14 cellular contexts compared by ENCODE assay signal in genomic region chr11:72144807-72145565, GRCh38. TPM values are rescaled to one million over a fixed set of nuclear protein-coding genes. Genes with fewer than 3 reads are reported as not detected.
DNase-seq lines count a peak whose midpoint lies in the region; ATAC-seq and TF ChIP-seq lines count a peak whose summit lies in the region.
"Had no signal": no experiment of that assay in that cellular context is flagged by ENCODE, and none has a peak within 500 bp of the region (broad histone marks: within the 10 kb centered on the region; RNA-seq: fewer than 3 reads in every experiment).

No MANE protein-coding gene starts in this region.

- no peaks in the 10 kb centered on the region for H4K20me1 ChIP-seq in mammary epithelial cell (ENCODE audit: insufficient read depth, low read length)

- H3K36me3 ChIP-seq in mammary epithelial cell (ENCODE audit: insufficient read depth, low read length): no peaks in the 10 kb centered on the region
- no peaks in the 10 kb centered on the region for H3K36me3 ChIP-seq in heart right ventricle
- H3K36me3 ChIP-seq: pancreas, upper lobe of left lung had no signal

- intact Hi-C loops in mammary epithelial cell (cut with micrococcal nuclease) (loop anchor here (1.0 kb wide), 5 partner anchors 33 to 120 kb away; partner anchors contain the start of genes ANAPC15 and LAMTOR1), heart right ventricle (cut with DNase I) (loop anchor here in 8 of 10 donors (1.0 to 5.0 kb wide), 8 partner anchors 53 to 632 kb away; partner anchors contain the start of gene CLPB (in 1 of the 8))

- ATAC-seq in heart right ventricle: no peak
- no peak for ATAC-seq in HG03521 (IDR thresholded peaks at IDR 0.05; ENCODE audit: unreplicated experiment)

- H2AFZ ChIP-seq in mammary epithelial cell (ENCODE audit: low read depth, low read length): no peak overlapping the region

- dilution Hi-C loops in mammary epithelial cell (cut with HindIII; ENCODE audit: low sequenced_read_pairs): no loop called here

- peak overlapping the region; percentile 75 for H3K27ac ChIP-seq in mammary epithelial cell (ENCODE audit: insufficient read depth, low read depth, low read length)
- H3K27ac ChIP-seq in heart right ventricle: no peak overlapping the region
- H3K27ac ChIP-seq: pancreas, upper lobe of left lung had no signal

- peaks cover 3% of the 10 kb centered on the region for H3K9me3 ChIP-seq in mammary epithelial cell (replicated peaks; ENCODE audit: insufficient read depth, low read length)
- no peaks in the 10 kb centered on the region for H3K9me3 ChIP-seq in heart right ventricle
- H3K9me3 ChIP-seq: pancreas, upper lobe of left lung had no signal

- no TSS peak for BruUV-seq in mammary epithelial cell (replicated peaks; lab: Mats Ljungman, UMichigan)

- no peaks in the 10 kb centered on the region for H3K79me2 ChIP-seq in mammary epithelial cell (ENCODE audit: insufficient read depth, low read length)

- no peak overlapping the region for H3K4me2 ChIP-seq in mammary epithelial cell (ENCODE audit: insufficient read depth, low read depth, low read length)

- 11% methylated on average over 4 of the region's 4 CpGs for WGBS in mammary epithelial cell (ENCODE audit: low coverage, missing lambda C conversion rate)
- WGBS in heart right ventricle, 2 donors: 82 to 86% methylated on average over 4 of the region's 4 CpGs

- H3K9ac ChIP-seq in mammary epithelial cell (ENCODE audit: insufficient read depth, low read length): no peak overlapping the region

- CTCF ChIA-PET in mammary epithelial cell (lab: Charles Lee; ENCODE audit: low non-redundant PET): interaction anchor here (0.6 to 0.8 kb wide), 5 partner anchors 9 to 290 kb away, joined by 3 to 5 read pairs (median 4); partner anchors contain the start of genes CLPB and LAMTOR1

- H3K4me3 ChIP-seq in AG09309 (ENCODE audit: control insufficient read depth, low read depth, low read length): no peak overlapping the region
- no peak overlapping the region for H3K4me3 ChIP-seq in mammary epithelial cell (replicated peaks in 1 of 3; ENCODE audit: insufficient read depth in 1 of 3, low read depth in 2 of 3, low read length in 3 of 3)
- no peak overlapping the region for H3K4me3 ChIP-seq in heart right ventricle
- H3K4me3 ChIP-seq: pancreas, upper lobe of left lung had no signal

- peaks cover 49% of the 10 kb centered on the region for H3K4me1 ChIP-seq in mammary epithelial cell (ENCODE audit: insufficient read depth, low read length)
- H3K4me1 ChIP-seq in heart right ventricle: peaks cover 0 to 11% (median 0%) of the 10 kb centered on the region in 9 donors
- H3K4me1 ChIP-seq: pancreas, upper lobe of left lung had no signal

- DNase-seq in AG09309 (ENCODE audit: low read depth) (peak; percentile 70), LoVo (ENCODE audit: low spot score) (peak; percentile 29), mammary epithelial cell (peak; percentile 88), kidney tubule cell (ENCODE audit: low spot score) (peak; percentile 97), heart right ventricle (no peak), OCI-M1 (lab: John Stamatoyannopoulos, UW) (no peak), hypothalamus (lab: John Stamatoyannopoulos, UW) (no peak)
- DNase-seq: activated T-cell treated with anti-CD3 and anti-CD28 coated beads, Interleukin-2, amount 50 U/mL, for 72 hours; NCI-H2171; pancreas; T-cell; upper lobe of left lung had no signal

- no peaks in the 10 kb centered on the region for H3K27me3 ChIP-seq in mammary epithelial cell (ENCODE audit: insufficient read depth, low read length)
- peaks cover 0 to 5% (median 0%) of the 10 kb centered on the region in 7 donors for H3K27me3 ChIP-seq in heart right ventricle
- H3K27me3 ChIP-seq: pancreas, upper lobe of left lung had no signal

- no peak for TF ChIP-seq CTCF in AG09309 (IDR thresholded peaks at IDR 0.05; ENCODE audit: control insufficient read depth, insufficient read depth, low read depth, low read length, missing control alignments)
- TF ChIP-seq CTCF in mammary epithelial cell (conservative IDR thresholded peaks at IDR 0.05 in 1 of 2, IDR thresholded peaks at IDR 0.05 in 1 of 2; ENCODE audit: extremely low read depth in 1 of 2, insufficient read depth in 1 of 2, low read depth in 1 of 2, low read length in 2 of 2): no peak
- no peak for TF ChIP-seq CTCF in heart right ventricle (IDR thresholded peaks at IDR 0.05)

- in situ Hi-C loops in mammary epithelial cell (cut with MboI; ENCODE audit: low sequenced_read_pairs in 2 of 2): no loop called here

RNA-seq across cellular contexts. Expression of gene FOLR3, which starts 9.5 kb away (rescaled TPM):
- 10 to 100 TPM; 12.3 to 39.0 TPM for total RNA-seq in mammary epithelial cell
- polyA plus RNA-seq in mammary epithelial cell: 4.6 TPM
- polyA minus RNA-seq in mammary epithelial cell: not detected
- 1 to 10 TPM in 1 of 10 donors, under 1 TPM in 2, not detected in 7; 0.59 to 1.1 (median 0.67) TPM for total RNA-seq in heart right ventricle
- polyA plus RNA-seq in heart right ventricle: under 1 TPM in 1 of 2 donors, not detected in 1; 0.23 TPM
- total RNA-seq: activated T-cell treated with anti-CD3 and anti-CD28 coated beads, Interleukin-2, amount 50 U/mL, for 72 hours; T-cell had no signal
- polyA plus RNA-seq: pancreas had no signal

RNA-seq across cellular contexts. Expression of gene ANAPC15, which starts 32.5 kb away (rescaled TPM):
- total RNA-seq in mammary epithelial cell (10 to 100 TPM; 21.7 to 64.8 TPM), heart right ventricle (10 to 100 TPM; 31.8 to 58.3 (median 46.8) TPM)
- polyA plus RNA-seq in mammary epithelial cell (92.2 TPM), heart right ventricle (100 to 1,000 TPM in 1 of 2 donors, 10 to 100 TPM in 1; 43.8 to 104 TPM)
- 17.7 TPM for polyA minus RNA-seq in mammary epithelial cell

RNA-seq across cellular contexts. Expression of gene TOMT, which starts 39.3 kb away (rescaled TPM):
- total RNA-seq in mammary epithelial cell: under 1 TPM in 1 of 2 donors, not detected in 1; 0.17 TPM
- polyA plus RNA-seq in mammary epithelial cell: not detected
- polyA minus RNA-seq in mammary epithelial cell: not detected
- total RNA-seq in heart right ventricle: under 1 TPM in 1 of 10 donors, not detected in 9; 0.21 TPM
- polyA plus RNA-seq in heart right ventricle: not detected
- total RNA-seq: activated T-cell treated with anti-CD3 and anti-CD28 coated beads, Interleukin-2, amount 50 U/mL, for 72 hours; mesenteric fat pad; pancreas had no signal
- polyA plus RNA-seq: pancreas had no signal

RNA-seq across cellular contexts. Expression of gene LAMTOR1, which starts 41.9 kb away (rescaled TPM):
- total RNA-seq in mammary epithelial cell (100 to 1,000 TPM; 105 to 183 TPM), heart right ventricle (100 to 1,000 TPM in 1 of 10 donors, 10 to 100 TPM in 9; 76.5 to 103 (median 81.8) TPM)
- polyA plus RNA-seq in mammary epithelial cell (175 TPM), heart right ventricle (100 to 1,000 TPM in 1 of 2 donors, 10 to 100 TPM in 1; 58.3 to 158 TPM)
- polyA minus RNA-seq in mammary epithelial cell: 96.7 TPM

RNA-seq across cellular contexts. Expression of gene FOLR1, which starts 47.0 kb away (rescaled TPM):
- total RNA-seq in mammary epithelial cell: 10 to 100 TPM in 1 of 2 donors, 1 to 10 TPM in 1; 1.6 to 13.5 TPM
- 2.1 TPM for polyA plus RNA-seq in mammary epithelial cell
- 1.9 TPM for polyA minus RNA-seq in mammary epithelial cell
- 1 to 10 TPM in 2 of 10 donors, under 1 TPM in 5, not detected in 3; 0.23 to 1.4 (median 0.59) TPM for total RNA-seq in heart right ventricle
- polyA plus RNA-seq in heart right ventricle: under 1 TPM; 0.16 to 0.37 TPM
- total RNA-seq: activated T-cell treated with anti-CD3 and anti-CD28 coated beads, Interleukin-2, amount 50 U/mL, for 72 hours had no signal

Comparison
In these comparisons a context has a peak if more than half of its experiments do, and no peak if none do; other contexts are left out.
1. DNase-seq: peak in AG09309 (single experiment), LoVo (single experiment), mammary epithelial cell (single experiment) and kidney tubule cell (single experiment); none in heart right ventricle (0 of 2), OCI-M1 (single experiment) and hypothalamus (0 of 51).
2. RNA of gene FOLR3, which starts 9.5 kb away (total RNA-seq): 12.3 to 39.0 TPM in mammary epithelial cell; 0.59 to 1.1 TPM in heart right ventricle; every median in the first group is over 4 times any median in the second.